Comparison of ENCODE assay signal across 8 cellular contexts in the genomic region with DNA sequence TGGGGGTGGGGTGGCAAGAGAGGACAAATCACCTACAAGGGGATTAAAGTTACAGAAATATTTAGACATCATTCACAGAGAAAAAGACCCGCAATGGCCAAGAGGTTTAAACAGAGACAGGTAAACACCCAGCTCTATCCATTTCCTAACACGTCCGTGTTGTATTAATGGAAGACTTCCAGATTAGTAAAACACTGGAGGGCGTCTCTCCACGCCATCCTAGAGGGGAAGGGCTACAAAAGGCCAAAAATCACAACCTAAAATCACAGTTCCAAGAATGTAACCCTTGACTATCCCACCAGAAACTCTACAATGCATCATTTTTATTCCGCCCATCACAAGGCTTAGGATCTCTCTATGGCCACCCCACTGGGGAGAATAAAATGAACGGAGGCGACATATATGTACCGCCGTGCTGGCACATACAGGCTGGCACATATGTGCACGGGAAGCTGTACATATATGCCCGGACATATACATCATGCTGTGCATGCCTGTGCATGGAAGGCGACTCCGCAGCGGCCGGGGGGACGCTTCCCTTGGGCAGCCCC. TPM values are rescaled to one million over a fixed set of nuclear protein-coding genes. Genes with fewer than 3 reads are reported as not detected.
DNase-seq lines count a peak whose midpoint lies in the region; ATAC-seq, FAIRE-seq and TF ChIP-seq lines count a peak whose summit lies in the region.

No MANE protein-coding gene starts in this region.

- 0 out of 2 replicates have a peak, but pooled peaks cover 4% of the 10 kb centered on the region for H4K20me1 ChIP-seq in OCI-LY7 (ENCODE audit: insufficient read depth, low read length)

- no TSS peak for BruUV-seq in OCI-LY7 (replicated peaks; lab: Mats Ljungman, UMichigan)

- peak overlapping the region; percentile 67 for H3K4me2 ChIP-seq in OCI-LY7 (ENCODE audit: low read length)

- ATAC-seq in activated T-cell treated with anti-CD3 and anti-CD28 coated beads, Interleukin-2, amount 50 U/mL, for 72 hours (replicated peaks in 1 of 2): peak in 1 of 2 donors; percentile 15
- ATAC-seq in esophagus mucosa (peak; percentile 11), psoas muscle (no peak)

- no peak for DNase-seq in activated T-cell treated with anti-CD3 and anti-CD28 coated beads, Interleukin-2, amount 50 U/mL, for 72 hours
- no peak for DNase-seq in activated T-cell treated with anti-CD3 and anti-CD28 coated beads, Interleukin-2, amount 50 U/mL, for 48 hours
- DNase-seq in OCI-LY7 (ENCODE audit: low spot score) (no peak), psoas muscle (no peak), COLO829 (ENCODE audit: low spot score) (no peak), H54 (ENCODE audit: insufficient read length, low spot score) (no peak), HTR-8/SVneo (ENCODE audit: insufficient read length, low spot score) (no peak)

- H3K79me2 ChIP-seq in OCI-LY7 (ENCODE audit: insufficient read depth, low read depth, low read length): no peaks in the 10 kb centered on the region

- H3K27me3 ChIP-seq in psoas muscle (ENCODE audit: insufficient read depth in 3 of 3, low read length in 2 of 3): peaks cover 0 to 33% (median 2%) of the 10 kb centered on the region in 3 donors

- peak overlapping the region; percentile 54 to 71 for H3K4me3 Mint-ChIP-seq in activated T-cell treated with anti-CD3 and anti-CD28 coated beads, Interleukin-2, amount 50 U/mL, for 72 hours

- H3K4me1 Mint-ChIP-seq in activated T-cell treated with anti-CD3 and anti-CD28 coated beads, Interleukin-2, amount 50 U/mL, for 72 hours (ENCODE audit: low read depth): no peaks in the 10 kb centered on the region

- peaks cover 9% of the 10 kb centered on the region for H3K4me1 ChIP-seq in OCI-LY7 (ENCODE audit: insufficient read depth, low read length, poor library complexity, severe bottlenecking)
- no peaks in the 10 kb centered on the region for H3K4me1 ChIP-seq in psoas muscle

- H3K36me3 ChIP-seq in OCI-LY7 (ENCODE audit: insufficient read depth, low read length): no peaks in the 10 kb centered on the region
- H3K36me3 ChIP-seq in psoas muscle (ENCODE audit: insufficient read depth in 1 of 2, low read depth in 1 of 2): no peaks in the 10 kb centered on the region

- intact Hi-C loops in OCI-LY7 (cut with micrococcal nuclease; ENCODE audit: unreplicated experiment) (loop anchor here (10.0 kb wide), 1 partner anchor 237 kb away; no protein-coding TSS in a partner anchor), psoas muscle (cut with DNase I) (no loop called here)

- H3K4me3 ChIP-seq in OCI-LY7 (ENCODE audit: low read depth, low read length, poor library complexity, severe bottlenecking): peak overlapping the region; percentile 76
- peak overlapping the region; percentile 64 for H3K4me3 ChIP-seq in psoas muscle

- H2AFZ ChIP-seq in OCI-LY7 (ENCODE audit: low read length): peak overlapping the region; percentile 67

- H3K27ac ChIP-seq in OCI-LY7 (ENCODE audit: low read depth, low read length, poor library complexity, severe bottlenecking) (no peak overlapping the region), psoas muscle (no peak overlapping the region)

- no peak for TF ChIP-seq CTCF in OCI-LY7 (conservative IDR thresholded peaks at IDR 0.05; ENCODE audit: low read length)
- TF ChIP-seq CTCF in psoas muscle (IDR thresholded peaks at IDR 0.05): no peak

- H3K9me3 ChIP-seq in OCI-LY7 (ENCODE audit: low read length): no peaks in the 10 kb centered on the region
- H3K9me3 ChIP-seq in psoas muscle: no peaks in the 10 kb centered on the region

- no peaks in the 10 kb centered on the region for H3K36me3 Mint-ChIP-seq in activated T-cell treated with anti-CD3 and anti-CD28 coated beads, Interleukin-2, amount 50 U/mL, for 72 hours (ENCODE audit: insufficient read depth in 2 of 2)

- CTCF ChIA-PET in OCI-LY7 (lab: Charles Lee; ENCODE audit: unreplicated experiment): no interaction called here

- 2 to 4% (median 3%) methylated on average over 16 to 17 of the region's 17 CpGs for WGBS in psoas muscle, 3 donors

- H3K9me2 ChIP-seq in OCI-LY7 (ENCODE audit: insufficient read depth, low read length): no peaks in the 10 kb centered on the region

- H3K27me3 Mint-ChIP-seq in activated T-cell treated with anti-CD3 and anti-CD28 coated beads, Interleukin-2, amount 50 U/mL, for 72 hours (ENCODE audit: low read depth): peaks cover 21% of the 10 kb centered on the region

- H3K27ac Mint-ChIP-seq in activated T-cell treated with anti-CD3 and anti-CD28 coated beads, Interleukin-2, amount 50 U/mL, for 72 hours: no peak overlapping the region

- POLR2A ChIA-PET in OCI-LY7 (lab: Charles Lee): no interaction called here

- H3K9me3 Mint-ChIP-seq in activated T-cell treated with anti-CD3 and anti-CD28 coated beads, Interleukin-2, amount 50 U/mL, for 72 hours: no peaks in the 10 kb centered on the region

- no peak for FAIRE-seq in H54 (lab: Jason Lieb, UNC)
- FAIRE-seq in HTR-8/SVneo (lab: Jason Lieb, UNC): no peak

- no peak for TF ChIP-seq POLR2A in H54 (IDR thresholded peaks at IDR 0.05; ENCODE audit: low read depth, low read length)

RNA-seq across cellular contexts. Expression of a gene that starts 0.8 kb away (rescaled TPM):
- total RNA-seq in activated T-cell treated with anti-CD3 and anti-CD28 coated beads, Interleukin-2, amount 50 U/mL, for 72 hours: under 1 TPM; 0.02 to 0.22 TPM
- 0.35 and 0.62 TPM in 2 replicates for total RNA-seq in OCI-LY7 (2014; rRNA removed; shearing (Covaris generic))
- 1.4 and 3.0 TPM in 2 replicates for total RNA-seq in OCI-LY7 (2022)
- total RNA-seq in esophagus mucosa: 4.4 TPM
- under 1 TPM in 2 of 4 donors, not detected in 2; 0.13 to 0.46 TPM for total RNA-seq in psoas muscle
- under 1 TPM in 2 of 3 donors, not detected in 1; 0.03 TPM for polyA plus RNA-seq in psoas muscle
